ENCODE assay signal across 10 cellular contexts in the genomic region with DNA sequence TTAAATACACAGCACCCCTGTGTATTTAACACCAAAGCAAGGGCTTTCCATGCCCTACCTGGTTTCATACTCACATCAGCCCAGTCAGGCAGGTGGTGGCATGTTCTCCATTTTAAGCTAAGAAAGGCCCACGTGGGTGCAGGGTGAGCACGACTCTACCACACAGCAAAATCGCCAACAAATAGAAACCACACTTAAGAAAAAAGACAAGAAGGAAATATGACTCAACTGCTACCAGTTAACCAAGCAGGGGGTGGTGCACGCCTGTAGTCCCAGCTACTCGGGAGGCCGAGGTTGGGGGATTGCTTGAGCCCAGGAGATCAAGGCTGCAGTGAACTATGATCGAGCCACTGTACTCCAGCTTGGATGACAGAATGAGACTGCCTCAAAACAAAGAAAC. TPM values are rescaled to one million over a fixed set of nuclear protein-coding genes. Genes with fewer than 3 reads are reported as not detected.
DNase-seq lines count a peak whose midpoint lies in the region; ATAC-seq, FAIRE-seq and TF ChIP-seq lines count a peak whose summit lies in the region.
"Had no signal": no experiment of that assay in that cellular context is flagged by ENCODE, and none has a peak within 500 bp of the region (broad histone marks: within the 10 kb centered on the region; RNA-seq: fewer than 3 reads in every experiment).

No MANE protein-coding gene starts in this region.

- H3K9me3 ChIP-seq in neural progenitor cell (ENCODE audit: low read depth): no peaks in the 10 kb centered on the region

- no peaks in the 10 kb centered on the region for H3K9me3 Mint-ChIP-seq in neural progenitor cell
- H3K9me3 Mint-ChIP-seq: activated naive CD4-positive, alpha-beta T cell treated with anti-CD3 and anti-CD28 coated beads, Interleukin-2, amount 50 U/mL, for 24 hours had no signal

- no peaks in the 10 kb centered on the region for H3K36me3 ChIP-seq in neural progenitor cell

- peaks cover 18% of the 10 kb centered on the region for H3F3A ChIP-seq in neural progenitor cell (ENCODE audit: low read depth)

- no peak overlapping the region for H3K27ac Mint-ChIP-seq in neural progenitor cell
- H3K27ac Mint-ChIP-seq: activated naive CD4-positive, alpha-beta T cell treated with anti-CD3 and anti-CD28 coated beads, Interleukin-2, amount 50 U/mL, for 24 hours had no signal

- H3K4me3 ChIP-seq in neural progenitor cell: no peak overlapping the region

- FAIRE-seq in GM12891 (lab: Jason Lieb, UNC): peak; percentile 9

- H3K27ac ChIP-seq in neural progenitor cell: no peak overlapping the region

- ATAC-seq in HG02642 (IDR thresholded peaks at IDR 0.05; ENCODE audit: poor library complexity, unreplicated experiment): no peak

- H3K79me2 ChIP-seq in neural progenitor cell (ENCODE audit: low read depth): peaks cover 31% of the 10 kb centered on the region

- H3K36me3 Mint-ChIP-seq in neural progenitor cell: no peaks in the 10 kb centered on the region

- peaks cover 30% of the 10 kb centered on the region for H3K4me1 Mint-ChIP-seq in neural progenitor cell

- peaks cover 10% of the 10 kb centered on the region for H3K4me1 ChIP-seq in neural progenitor cell

- peaks cover 5% of the 10 kb centered on the region for H3K27me3 Mint-ChIP-seq in neural progenitor cell (ENCODE audit: insufficient read depth, low read depth)
- H3K27me3 Mint-ChIP-seq: activated naive CD4-positive, alpha-beta T cell treated with anti-CD3 and anti-CD28 coated beads, Interleukin-2, amount 50 U/mL, for 24 hours had no signal

- no peak for DNase-seq in GM12891 (ENCODE audit: insufficient read length, low spot score)
- DNase-seq in MV-4-11 (lab: John Stamatoyannopoulos, UW): peak; percentile 48
- peak; percentile 3 for DNase-seq in activated naive CD8-positive, alpha-beta T cell treated with anti-CD3 and anti-CD28 coated beads, Interleukin-2, amount 50 U/mL, for 16 hours (ENCODE audit: low read depth, low spot score)
- peak; percentile 19 to 36 for DNase-seq in stimulated activated CD4-positive, alpha-beta T cell treated with anti-CD3 and anti-CD28 coated beads, Interleukin-2, amount 100 ng/mL, for 24 hours
- DNase-seq in NCI-H69 (lab: John Stamatoyannopoulos, UW): no peak
- DNase-seq in neural progenitor cell (ENCODE audit: low spot score): no peak
- no peak for DNase-seq in posterior vena cava (ENCODE audit: low spot score)
- DNase-seq: NCI-H524 treated with DMSO at 0.1 percent for 48 hours had no signal

- H2AFZ ChIP-seq in neural progenitor cell (replicated peaks): no peak overlapping the region

- no peaks in the 10 kb centered on the region for H3K27me3 ChIP-seq in neural progenitor cell

- no peak overlapping the region for H3K4me3 Mint-ChIP-seq in neural progenitor cell
- H3K4me3 Mint-ChIP-seq: activated naive CD4-positive, alpha-beta T cell treated with anti-CD3 and anti-CD28 coated beads, Interleukin-2, amount 50 U/mL, for 24 hours had no signal

- peaks cover 36% of the 10 kb centered on the region for H4K20me1 ChIP-seq in neural progenitor cell (ENCODE audit: low read depth)

- TF ChIP-seq CTCF in neural progenitor cell (IDR thresholded peaks at IDR 0.05): no peak

- no peak overlapping the region for H3K4me2 ChIP-seq in neural progenitor cell

- intact Hi-C loops in posterior vena cava (cut with DNase I): no loop called here

- no peak overlapping the region for H3K9ac ChIP-seq in neural progenitor cell

- TF ChIP-seq POLR2A in GM12891 (IDR thresholded peaks at IDR 0.05; ENCODE audit: low read depth, low read length): no peak

TF ChIP-seq in GM12891, 5 proteins besides CTCF, POLR2A, EP300 and RAD21:
- TF ChIP-seq TAF1 (IDR thresholded peaks at IDR 0.05; ENCODE audit: low read depth, low read length) (no peak), POU2F2 (IDR thresholded peaks at IDR 0.05; ENCODE audit: low read depth, low read length) (no peak), SPI1 (IDR thresholded peaks at IDR 0.05; ENCODE audit: low read depth, low read length) (no peak), PAX5 (IDR thresholded peaks at IDR 0.05; ENCODE audit: insufficient read depth, low read length, severe bottlenecking) (no peak), POLR2AphosphoS5 (IDR thresholded peaks at IDR 0.05; ENCODE audit: low read depth, low read length) (no peak)
TF ChIP-seq in GM12891: peak in this region for 0.

RNA-seq across cellular contexts. Expression of a gene that starts 35.2 kb away (rescaled TPM):
- polyA plus RNA-seq in GM12891 (2012; ENCODE audit: low read depth, missing spikeins): 20.4 TPM
- total RNA-seq in neural progenitor cell (ENCODE audit: low replicate concordance) (22.2 and 26.2 TPM in 2 replicates), posterior vena cava (10 to 100 TPM; 21.3 to 24.2 TPM)

RNA-seq across cellular contexts. Expression of a gene that starts 42.5 kb away (rescaled TPM):
- polyA plus RNA-seq in GM12891 (2012; ENCODE audit: low read depth, missing spikeins): 13.3 TPM
- total RNA-seq in neural progenitor cell (ENCODE audit: low replicate concordance): 31.7 and 59.5 TPM in 2 replicates
- 10 to 100 TPM; 24.5 to 33.8 TPM for total RNA-seq in posterior vena cava

Comparison
In these comparisons a context has a peak if more than half of its experiments do, and no peak if none do; other contexts are left out.
1. DNase-seq: peak in MV-4-11 (single experiment), activated naive CD8-positive, alpha-beta T cell treated with anti-CD3 and anti-CD28 coated beads, Interleukin-2, amount 50 U/mL, for 16 hours (single experiment) and stimulated activated CD4-positive, alpha-beta T cell treated with anti-CD3 and anti-CD28 coated beads, Interleukin-2, amount 100 ng/mL, for 24 hours (2 of 2); none in GM12891 (single experiment), NCI-H69 (single experiment), neural progenitor cell (single experiment) and posterior vena cava (single experiment).